In the genomic region with DNA sequence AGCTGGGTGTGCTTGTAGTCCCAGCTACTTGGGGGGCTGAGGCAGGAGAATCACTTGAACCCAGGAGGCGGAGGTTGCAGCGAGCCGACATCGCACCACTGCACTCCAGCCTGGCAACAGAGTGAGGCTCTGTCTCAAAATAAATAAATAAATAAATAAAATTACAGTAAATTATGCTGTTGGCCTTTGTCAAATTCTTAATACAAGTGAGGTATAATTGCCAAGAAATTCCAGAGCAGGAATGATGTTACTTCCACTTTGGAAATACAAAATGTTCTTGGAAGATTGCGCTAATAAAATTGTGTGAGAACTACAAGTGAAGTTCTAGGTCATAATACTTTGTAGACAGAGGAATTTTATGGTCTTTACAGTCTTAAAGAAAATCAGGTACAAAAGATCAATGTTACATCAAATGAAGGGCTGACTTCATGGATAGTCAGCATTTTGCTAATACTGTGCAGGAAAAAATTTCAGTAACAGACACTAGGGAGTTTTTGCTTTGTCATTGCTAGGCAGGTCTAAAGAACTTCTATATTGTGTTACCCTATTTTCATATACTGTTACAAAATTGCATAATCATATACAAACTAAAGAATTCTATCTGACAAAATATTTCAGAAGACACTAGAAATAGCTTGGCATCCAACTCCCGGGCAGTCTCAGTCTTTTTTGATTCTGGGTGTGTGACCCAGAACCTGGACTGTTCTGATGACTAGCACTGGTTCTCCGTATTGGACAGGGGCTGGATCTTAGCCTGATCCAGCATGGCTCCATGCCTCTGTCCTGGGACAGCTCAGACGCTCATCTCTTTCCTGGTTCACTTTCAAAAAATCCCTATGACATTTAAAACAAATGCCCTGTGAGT, we compare ENCODE assay signal across 12 cellular contexts.
A peak's percentile ranks its signal among the peaks of the same experiment; 100 is the strongest.
DNase-seq lines count a peak whose midpoint lies in the region; ATAC-seq and TF ChIP-seq lines count a peak whose summit lies in the region.
"Had no signal": no experiment of that assay in that cellular context is flagged by ENCODE, and none has a peak within 500 bp of the region (broad histone marks: within the 10 kb centered on the region; RNA-seq: fewer than 3 reads in every experiment).

No MANE protein-coding gene starts in this region.

- H3F3A ChIP-seq in DOHH2 (ENCODE audit: control insufficient read depth, insufficient read depth) (peaks cover 5% of the 10 kb centered on the region), smooth muscle cell (ENCODE audit: low read depth) (peaks cover 17% of the 10 kb centered on the region)

- peaks cover 46 to 51% of the 10 kb centered on the region in 2 donors for H3K4me1 Mint-ChIP-seq in immature natural killer cell

- H3K4me3 Mint-ChIP-seq in immature natural killer cell, result no peak overlapping the region

- no peak overlapping the region for H2AFZ ChIP-seq in smooth muscle cell (ENCODE audit: low read depth)

- H3K4me3 ChIP-seq in DOHH2 (ENCODE audit: low read length) (no peak overlapping the region), SK-N-MC (no peak overlapping the region), heart right ventricle (no peak overlapping the region), smooth muscle cell (no peak overlapping the region)
- H3K4me3 ChIP-seq: stomach had no signal

- H3K9me2 ChIP-seq in DOHH2 (replicated peaks; ENCODE audit: control insufficient read depth, low read length), result no peaks in the 10 kb centered on the region

- H3K27ac ChIP-seq in DOHH2 (ENCODE audit: low read depth, low read length) (no peak overlapping the region), SK-N-MC (peak overlapping the region; percentile 48), heart right ventricle (peak overlapping the region in 3 of 10 donors; percentile 4 to 61 (median 32)), smooth muscle cell (ENCODE audit: low read depth) (peak overlapping the region; percentile 81)

- TF ChIP-seq CTCF in DOHH2 (IDR thresholded peaks at IDR 0.05; ENCODE audit: low read depth, low read length, poor library complexity, severe bottlenecking) (no peak), heart right ventricle (IDR thresholded peaks at IDR 0.05) (no peak), smooth muscle cell (IDR thresholded peaks at IDR 0.05; ENCODE audit: borderline replicate concordance, insufficient read depth, poor library complexity, severe bottlenecking) (no peak)

- peaks cover under 1 to 5% (median 3%) of the 10 kb centered on the region in 3 donors for H3K27me3 Mint-ChIP-seq in immature natural killer cell (ENCODE audit: low read depth in 3 of 3)

- no peak for DNase-seq in SK-N-MC (ENCODE audit: low read depth, low spot score)
- no peak for DNase-seq in heart right ventricle
- no peak for DNase-seq in smooth muscle cell (lab: John Stamatoyannopoulos, UW; ENCODE audit: unreplicated experiment)
- DNase-seq in immature natural killer cell, result no peak
- no peak for DNase-seq in NCI-H526 (lab: John Stamatoyannopoulos, UW)
- DNase-seq: activated gamma-delta T cell treated with Interleukin-2 at 50 U/mL for 16 hours; HCEC 1CT; kidney; stimulated activated CD4-positive, alpha-beta T cell treated with anti-CD3 and anti-CD28 coated beads, Interleukin-2, amount 100 ng/mL, for 24 hours; stomach had no signal

- peak overlapping the region in 1 of 6 donors; percentile 46 for H3K27ac Mint-ChIP-seq in immature natural killer cell

- no peaks in the 10 kb centered on the region for H3K79me2 ChIP-seq in DOHH2 (ENCODE audit: control insufficient read depth, low read length)
- H3K79me2 ChIP-seq in smooth muscle cell (ENCODE audit: low read depth), result no peaks in the 10 kb centered on the region

- H3K4me1 ChIP-seq in DOHH2 (ENCODE audit: control insufficient read depth, low read length) (peaks cover 53% of the 10 kb centered on the region), heart right ventricle (peaks cover 0 to 54% (median 7%) of the 10 kb centered on the region in 9 donors), smooth muscle cell (ENCODE audit: low read depth) (peaks cover 18% of the 10 kb centered on the region)

- H3K36me3 Mint-ChIP-seq in immature natural killer cell, result peaks cover 0 to 9% (median 0%) of the 10 kb centered on the region in 3 donors

- no peaks in the 10 kb centered on the region for H3K36me3 ChIP-seq in DOHH2 (ENCODE audit: control insufficient read depth, low read length)
- H3K36me3 ChIP-seq in SK-N-MC (ENCODE audit: insufficient read depth, low read length), result no peaks in the 10 kb centered on the region
- H3K36me3 ChIP-seq in heart right ventricle, result peaks cover 0 to 57% (median 0%) of the 10 kb centered on the region in 9 donors
- H3K36me3 ChIP-seq in smooth muscle cell (ENCODE audit: low read depth), result no peaks in the 10 kb centered on the region
- H3K36me3 ChIP-seq: stomach had no signal

- no peaks in the 10 kb centered on the region for H4K20me1 ChIP-seq in DOHH2 (ENCODE audit: control insufficient read depth, insufficient read depth, low read depth, low read length)
- no peaks in the 10 kb centered on the region for H4K20me1 ChIP-seq in smooth muscle cell (ENCODE audit: low read depth)

- 79 to 85% methylated on average over 8 of the region's 8 CpGs for WGBS in heart right ventricle, 2 donors
- 93% methylated on average over 8 of the region's 8 CpGs for WGBS in smooth muscle cell (ENCODE audit: low lambda C conversion rate)

- H3K9ac ChIP-seq in SK-N-MC (ENCODE audit: insufficient read length) (no peak overlapping the region), smooth muscle cell (ENCODE audit: low read depth) (no peak overlapping the region)

- H3K4me2 ChIP-seq in DOHH2 (ENCODE audit: low read length), result peak overlapping the region; percentile 59; the same call in 1 of the 2 replicates
- H3K4me2 ChIP-seq in smooth muscle cell, result no peak overlapping the region

- ATAC-seq in heart right ventricle (peak in 5 of 8 donors; percentile 24 to 67 (median 39)), GM21737 (IDR thresholded peaks at IDR 0.05; ENCODE audit: unreplicated experiment) (no peak)

- H3K9me3 Mint-ChIP-seq in immature natural killer cell, result peaks cover 0 to 3% (median 0%) of the 10 kb centered on the region in 6 donors

- H3K27me3 ChIP-seq in DOHH2 (ENCODE audit: control insufficient read depth, low read length) (no peaks in the 10 kb centered on the region), heart right ventricle (no peaks in the 10 kb centered on the region), smooth muscle cell (ENCODE audit: low read depth) (no peaks in the 10 kb centered on the region)
- H3K27me3 ChIP-seq: stomach had no signal

- intact Hi-C loops in heart right ventricle (cut with DNase I), result no loop called here

- H3K9me3 ChIP-seq in DOHH2 (ENCODE audit: control insufficient read depth, insufficient read depth, low read length), result no peaks in the 10 kb centered on the region
- H3K9me3 ChIP-seq in SK-N-MC (ENCODE audit: low read depth, low read length), result no peaks in the 10 kb centered on the region
- no peaks in the 10 kb centered on the region for H3K9me3 ChIP-seq in heart right ventricle
- H3K9me3 ChIP-seq in smooth muscle cell (replicated peaks; ENCODE audit: low read depth), result no peaks in the 10 kb centered on the region
- H3K9me3 ChIP-seq: stomach had no signal
